In genomic region chr7:38281211-38281610, GRCh38 we compare ENCODE assay signal across 25 cellular contexts.
"Had no signal": no experiment of that assay in that cellular context is flagged by ENCODE, and none has a peak within 500 bp of the region (broad histone marks: within the 10 kb centered on the region; RNA-seq: fewer than 3 reads in every experiment).

No MANE protein-coding gene starts in this region.

- H3K36me3 Mint-ChIP-seq: activated naive CD4-positive, alpha-beta T cell treated with anti-CD3 and anti-CD28 coated beads, Interleukin-2, amount 10 ng/mL, durations not matched to agents 7 days and 5 days; activated naive CD8-positive, alpha-beta T cell; WTC11 had no signal

- H3K9me3 Mint-ChIP-seq: activated CD8-positive, alpha-beta T cell treated with anti-CD3 and anti-CD28 coated beads for 36 hours; activated naive CD4-positive, alpha-beta T cell treated with anti-CD3 and anti-CD28 coated beads, Interleukin-2, amount 10 ng/mL, durations not matched to agents 7 days and 5 days; activated T-helper 1 cell treated with anti-CD3 and anti-CD28 coated beads, Interleukin-12 subunit alpha, Interleukin-12 subunit beta, Interleukin-2, Interleukin-4 antibody, amounts not matched to agents 30 ng/mL and 10 ng/mL and 1 ng/mL, durations not matched to agents 14 hours and 24 hours and 36 hours; activated T-helper 2 cell treated with anti-CD3 and anti-CD28 coated beads, Interferon-gamma antibody, Interleukin-2, Interleukin-4, amounts not matched to agents 10 μg/mL and 5 μg/mL and 100 μg/mL, durations not matched to agents 14 hours and 24 hours and 36 hours; central memory CD8-positive, alpha-beta T cell; dendritic cell treated with granulocyte-macrophage colony-stimulating factor and Interleukin-4, amounts not matched to agents 40 ng/mL and 50 ng/mL, for 4 days; endodermal cell; WTC11 had no signal

- DNase-seq: activated CD4-positive, alpha-beta T cell treated with anti-CD3 and anti-CD28 coated beads for 1 hour; activated CD4-positive, alpha-beta T cell treated with anti-CD3 and anti-CD28 coated beads for 4 hours; activated CD4-positive, alpha-beta T cell treated with anti-CD3 and anti-CD28 coated beads, Interleukin-2, amount 50 U/mL, for 1 hour; activated CD4-positive, alpha-beta T cell treated with anti-CD3 and anti-CD28 coated beads, Interleukin-2, amount 50 U/mL, for 48 hours; activated CD8-positive, alpha-beta memory T cell treated with anti-CD3 and anti-CD28 coated beads for 24 hours; activated CD8-positive, alpha-beta T cell treated with anti-CD3 and anti-CD28 coated beads for 36 hours; activated effector memory CD4-positive, alpha-beta T cell treated with anti-CD3 and anti-CD28 coated beads, Interleukin-2, amount 50 U/mL, for 16 hours; activated naive CD4-positive, alpha-beta T cell treated with anti-CD3 and anti-CD28 coated beads, Interleukin-2, amount 10 ng/mL, durations not matched to agents 7 days and 5 days; activated T-cell treated with anti-CD3 and anti-CD28 coated beads, Interleukin-2, amount 50 U/mL, for 48 hours; amniotic stem cell; anterior cingulate cortex; brain microvascular endothelial cell; dorsolateral prefrontal cortex; effector memory CD4-positive, alpha-beta T cell; endodermal cell; foreskin fibroblast; T-helper 2 cell had no signal

- H3K4me3 ChIP-seq: coronary artery, dorsolateral prefrontal cortex had no signal

- H3K4me3 Mint-ChIP-seq: activated CD8-positive, alpha-beta T cell treated with anti-CD3 and anti-CD28 coated beads for 36 hours; activated naive CD4-positive, alpha-beta T cell treated with anti-CD3 and anti-CD28 coated beads, Interleukin-2, amount 10 ng/mL, durations not matched to agents 7 days and 5 days; activated naive CD8-positive, alpha-beta T cell; activated T-helper 1 cell treated with anti-CD3 and anti-CD28 coated beads, Interleukin-12 subunit alpha, Interleukin-12 subunit beta, Interleukin-2, Interleukin-4 antibody, amounts not matched to agents 30 ng/mL and 10 ng/mL and 1 ng/mL, durations not matched to agents 14 hours and 24 hours and 36 hours; central memory CD8-positive, alpha-beta T cell; dendritic cell treated with granulocyte-macrophage colony-stimulating factor and Interleukin-4, amounts not matched to agents 40 ng/mL and 50 ng/mL, for 4 days; endodermal cell; WTC11 had no signal

- H3K27ac Mint-ChIP-seq: activated naive CD4-positive, alpha-beta T cell treated with anti-CD3 and anti-CD28 coated beads, Interleukin-2, amount 10 ng/mL, durations not matched to agents 7 days and 5 days; activated naive CD8-positive, alpha-beta T cell; activated T-helper 1 cell treated with anti-CD3 and anti-CD28 coated beads, Interleukin-12 subunit alpha, Interleukin-12 subunit beta, Interleukin-2, Interleukin-4 antibody, amounts not matched to agents 30 ng/mL and 10 ng/mL and 1 ng/mL, durations not matched to agents 14 hours and 24 hours and 36 hours; activated T-helper 2 cell treated with anti-CD3 and anti-CD28 coated beads, Interferon-gamma antibody, Interleukin-2, Interleukin-4, amounts not matched to agents 10 μg/mL and 5 μg/mL and 100 μg/mL, durations not matched to agents 14 hours and 24 hours and 36 hours; dendritic cell treated with granulocyte-macrophage colony-stimulating factor and Interleukin-4, amounts not matched to agents 40 ng/mL and 50 ng/mL, for 4 days; endodermal cell; WTC11 had no signal

- H3K27me3 Mint-ChIP-seq: activated CD8-positive, alpha-beta T cell treated with anti-CD3 and anti-CD28 coated beads for 36 hours; activated naive CD4-positive, alpha-beta T cell treated with anti-CD3 and anti-CD28 coated beads, Interleukin-2, amount 10 ng/mL, durations not matched to agents 7 days and 5 days; activated naive CD8-positive, alpha-beta T cell; central memory CD8-positive, alpha-beta T cell had no signal

- H3K4me1 Mint-ChIP-seq: activated naive CD4-positive, alpha-beta T cell treated with anti-CD3 and anti-CD28 coated beads, Interleukin-2, amount 10 ng/mL, durations not matched to agents 7 days and 5 days; central memory CD8-positive, alpha-beta T cell had no signal

- H3K27me3 ChIP-seq: brain microvascular endothelial cell had no signal

- H3K36me3 ChIP-seq: brain microvascular endothelial cell had no signal

- H3K27ac ChIP-seq: brain microvascular endothelial cell, coronary artery, dorsolateral prefrontal cortex had no signal

- ATAC-seq: activated CD8-positive, alpha-beta T cell treated with anti-CD3 and anti-CD28 coated beads for 36 hours; esophagus mucosa; WTC11 had no signal
